Comparison of ENCODE assay signal across 11 cellular contexts in the genomic region with DNA sequence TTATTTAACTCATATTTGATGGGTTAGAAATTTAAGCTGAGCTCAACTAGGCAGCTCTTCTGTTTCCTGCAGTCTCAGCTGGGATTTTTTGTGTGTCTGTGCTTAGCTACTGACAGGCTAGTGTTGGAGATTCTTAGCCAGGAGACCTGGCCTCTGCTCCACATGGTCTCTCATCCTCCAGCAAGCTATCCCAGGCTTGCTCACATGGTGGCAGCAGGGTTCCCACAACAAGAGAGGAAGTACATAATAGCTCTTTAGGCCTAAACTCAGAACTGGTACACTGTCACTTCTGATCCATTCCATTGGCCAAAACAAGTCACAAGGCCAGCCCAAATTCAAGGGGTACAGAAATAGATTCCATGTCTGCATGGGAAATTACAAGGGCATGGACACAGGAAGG.
DNase-seq lines count a peak whose midpoint lies in the region; ATAC-seq and TF ChIP-seq lines count a peak whose summit lies in the region.
"Had no signal": no experiment of that assay in that cellular context is flagged by ENCODE, and none has a peak within 500 bp of the region (broad histone marks: within the 10 kb centered on the region; RNA-seq: fewer than 3 reads in every experiment).

No MANE protein-coding gene starts in this region.

- BruUV-seq in mammary epithelial cell (replicated peaks; lab: Mats Ljungman, UMichigan) (no TSS peak), MCF 10A (replicated peaks; lab: Mats Ljungman, UMichigan) (no TSS peak)

- H3K4me1 ChIP-seq in mammary epithelial cell (ENCODE audit: insufficient read depth, low read length) (no peaks in the 10 kb centered on the region), MM.1S (ENCODE audit: low read length) (no peaks in the 10 kb centered on the region)
- H3K4me1 ChIP-seq: BLaER1 treated with 17β-estradiol and CSF1 and Interleukin-3, amounts not matched to agents 10 nM and 100 nM; breast epithelium had no signal

- no peaks in the 10 kb centered on the region for H3K4me1 Mint-ChIP-seq in MCF 10A (ENCODE audit: insufficient read depth, unreplicated experiment)
- no peaks in the 10 kb centered on the region for H3K4me1 Mint-ChIP-seq in stimulated activated naive B cell treated with anti-CD40 and anti-IgM and Interleukin-4, amounts not matched to agents 10 μg/mL and 1 μg/mL and 100 μg/mL, for 72 hours

- H3K4me3 Mint-ChIP-seq in MCF 10A (ENCODE audit: unreplicated experiment) = no peak overlapping the region
- no peak overlapping the region for H3K4me3 Mint-ChIP-seq in stimulated activated naive B cell treated with anti-CD40 and anti-IgM and Interleukin-4, amounts not matched to agents 10 μg/mL and 1 μg/mL and 100 μg/mL, for 72 hours

- H3K4me3 ChIP-seq in mammary epithelial cell (replicated peaks in 1 of 3; ENCODE audit: insufficient read depth in 1 of 3, low read depth in 2 of 3, low read length in 3 of 3) (no peak overlapping the region), MM.1S (ENCODE audit: low read length) (no peak overlapping the region), astrocyte of the cerebellum (ENCODE audit: low read depth, low read length) (no peak overlapping the region)
- H3K4me3 ChIP-seq: BLaER1 treated with 17β-estradiol and CSF1 and Interleukin-3, amounts not matched to agents 10 nM and 100 nM; breast epithelium had no signal

- H3K9me2 ChIP-seq in MM.1S (replicated peaks; ENCODE audit: insufficient read depth, low read length) = no peaks in the 10 kb centered on the region

- CTCF ChIA-PET in mammary epithelial cell (lab: Charles Lee; ENCODE audit: low non-redundant PET) = interaction anchor here (0.6 kb wide), 1 partner anchor 353 kb away, joined by 6 read pairs; no protein-coding TSS in a partner anchor
- CTCF ChIA-PET in MCF 10A (lab: Yijun Ruan, JAX) = interaction anchor here (0.8 to 1.4 kb wide), 5 partner anchors 96 to 633 kb away, joined by 3 to 5 read pairs (median 3); no protein-coding TSS in a partner anchor

- no peaks in the 10 kb centered on the region for H4K20me1 ChIP-seq in mammary epithelial cell (ENCODE audit: insufficient read depth, low read length)
- H4K20me1 ChIP-seq in MM.1S (ENCODE audit: insufficient read depth, low read length) = no peaks in the 10 kb centered on the region
- H4K20me1 ChIP-seq: BLaER1 treated with 17β-estradiol and CSF1 and Interleukin-3, amounts not matched to agents 10 nM and 100 nM had no signal

- no peaks in the 10 kb centered on the region for H3K27me3 Mint-ChIP-seq in MCF 10A (ENCODE audit: insufficient read depth, unreplicated experiment)
- no peaks in the 10 kb centered on the region for H3K27me3 Mint-ChIP-seq in stimulated activated naive B cell treated with anti-CD40 and anti-IgM and Interleukin-4, amounts not matched to agents 10 μg/mL and 1 μg/mL and 100 μg/mL, for 72 hours

- DNase-seq in mammary epithelial cell (peak; percentile 33), MCF 10A (ENCODE audit: unreplicated experiment) (no peak), MM.1S (no peak), astrocyte of the cerebellum (ENCODE audit: low read depth) (no peak), HuH-7 (ENCODE audit: low spot score) (no peak), DMS153 treated with DMSO at 0.1 percent for 48 hours (lab: John Stamatoyannopoulos, UW; ENCODE audit: unreplicated experiment) (no peak), amygdala (lab: John Stamatoyannopoulos, UW) (no peak)
- DNase-seq in stimulated activated naive B cell treated with anti-CD40 and anti-IgM and Interleukin-4, amounts not matched to agents 10 μg/mL and 1 μg/mL and 100 μg/mL, for 72 hours = peak; percentile 8
- DNase-seq: NCI-H2171 had no signal

- H3K27ac ChIP-seq in mammary epithelial cell (ENCODE audit: insufficient read depth, low read depth, low read length) (no peak overlapping the region), MM.1S (ENCODE audit: low read length) (no peak overlapping the region)
- H3K27ac ChIP-seq: BLaER1 treated with 17β-estradiol and CSF1 and Interleukin-3, amounts not matched to agents 10 nM and 100 nM; breast epithelium had no signal

- POLR2A ChIA-PET in MCF 10A (lab: Yijun Ruan, JAX) = interaction anchor here (0.5 kb wide), 1 partner anchor 620 kb away, joined by 3 read pairs; no protein-coding TSS in a partner anchor

- H3K4me2 ChIP-seq in mammary epithelial cell (ENCODE audit: insufficient read depth, low read depth, low read length) = no peak overlapping the region
- no peak overlapping the region for H3K4me2 ChIP-seq in MM.1S (ENCODE audit: low read depth, low read length)
- H3K4me2 ChIP-seq: BLaER1 treated with 17β-estradiol and CSF1 and Interleukin-3, amounts not matched to agents 10 nM and 100 nM had no signal

- no peaks in the 10 kb centered on the region for H3K9me3 Mint-ChIP-seq in MCF 10A (ENCODE audit: unreplicated experiment)
- peaks cover 4 to 10% of the 10 kb centered on the region in 2 donors for H3K9me3 Mint-ChIP-seq in stimulated activated naive B cell treated with anti-CD40 and anti-IgM and Interleukin-4, amounts not matched to agents 10 μg/mL and 1 μg/mL and 100 μg/mL, for 72 hours

- peak in 1 of 2 donors; percentile 49 for ATAC-seq in stimulated activated naive B cell treated with anti-CD40 and anti-IgM and Interleukin-4, amounts not matched to agents 10 μg/mL and 1 μg/mL and 100 μg/mL, for 72 hours (replicated peaks)

- no peaks in the 10 kb centered on the region for H3K79me2 ChIP-seq in mammary epithelial cell (ENCODE audit: insufficient read depth, low read length)
- no peaks in the 10 kb centered on the region for H3K79me2 ChIP-seq in MM.1S (ENCODE audit: low read length)

- no peaks in the 10 kb centered on the region for H3F3A ChIP-seq in MM.1S (ENCODE audit: insufficient read depth, low read length)

- H3K27ac Mint-ChIP-seq in MCF 10A (ENCODE audit: low read depth, unreplicated experiment) = no peak overlapping the region
- H3K27ac Mint-ChIP-seq in stimulated activated naive B cell treated with anti-CD40 and anti-IgM and Interleukin-4, amounts not matched to agents 10 μg/mL and 1 μg/mL and 100 μg/mL, for 72 hours = no peak overlapping the region

- intact Hi-C loops in mammary epithelial cell (cut with micrococcal nuclease) (loop anchor here (2.0 kb wide), 1 partner anchor 180 kb away; no protein-coding TSS in a partner anchor), MCF 10A (cut with micrococcal nuclease) (loop anchor here (10.0 kb wide), 1 partner anchor 170 kb away; no protein-coding TSS in a partner anchor)

- H3K36me3 Mint-ChIP-seq in MCF 10A (ENCODE audit: insufficient read depth, unreplicated experiment) = no peaks in the 10 kb centered on the region
- no peaks in the 10 kb centered on the region for H3K36me3 Mint-ChIP-seq in stimulated activated naive B cell treated with anti-CD40 and anti-IgM and Interleukin-4, amounts not matched to agents 10 μg/mL and 1 μg/mL and 100 μg/mL, for 72 hours

- H2AFZ ChIP-seq in mammary epithelial cell (ENCODE audit: low read depth, low read length) (no peak overlapping the region), MM.1S (ENCODE audit: low read length) (no peak overlapping the region)

- H3K9me3 ChIP-seq in mammary epithelial cell (replicated peaks; ENCODE audit: insufficient read depth, low read length) (no peaks in the 10 kb centered on the region), MM.1S (replicated peaks; ENCODE audit: insufficient read depth, low read length) (no peaks in the 10 kb centered on the region)

- H3K9ac ChIP-seq in mammary epithelial cell (ENCODE audit: insufficient read depth, low read length) (no peak overlapping the region), MM.1S (ENCODE audit: low read length) (no peak overlapping the region)
- H3K9ac ChIP-seq: BLaER1 treated with 17β-estradiol and CSF1 and Interleukin-3, amounts not matched to agents 10 nM and 100 nM had no signal

- in situ Hi-C loops in mammary epithelial cell (cut with MboI; ENCODE audit: low sequenced_read_pairs in 2 of 2) = no loop called here
- in situ Hi-C loops in astrocyte of the cerebellum (cut with HindIII; ENCODE audit: low sequenced_read_pairs) = no loop called here

- peak; percentile 38 to 41 for TF ChIP-seq CTCF in mammary epithelial cell (conservative IDR thresholded peaks at IDR 0.05 in 1 of 2, IDR thresholded peaks at IDR 0.05 in 1 of 2; ENCODE audit: extremely low read depth in 1 of 2, insufficient read depth in 1 of 2, low read depth in 1 of 2, low read length in 2 of 2)
- no peak for TF ChIP-seq CTCF in MCF 10A (IDR thresholded peaks at IDR 0.05; ENCODE audit: unreplicated experiment)
- TF ChIP-seq CTCF in MM.1S (IDR thresholded peaks at IDR 0.05; ENCODE audit: low read length) = 0 out of 2 replicates have a peak, but pooled peaks have one; percentile 11
- peak; percentile 13 for TF ChIP-seq CTCF in astrocyte of the cerebellum (IDR thresholded peaks at IDR 0.05; ENCODE audit: low read depth, low read length, missing control alignments)

- H3K27me3 ChIP-seq in mammary epithelial cell (ENCODE audit: insufficient read depth, low read length) (no peaks in the 10 kb centered on the region), MM.1S (replicated peaks; ENCODE audit: insufficient read depth, low read length) (no peaks in the 10 kb centered on the region)
- H3K27me3 ChIP-seq: BLaER1 treated with 17β-estradiol and CSF1 and Interleukin-3, amounts not matched to agents 10 nM and 100 nM; breast epithelium had no signal

- dilution Hi-C loops in mammary epithelial cell (cut with HindIII; ENCODE audit: low sequenced_read_pairs) = no loop called here

- H3K36me3 ChIP-seq in mammary epithelial cell (ENCODE audit: insufficient read depth, low read length) (no peaks in the 10 kb centered on the region), MM.1S (replicated peaks; ENCODE audit: insufficient read depth, low read length) (no peaks in the 10 kb centered on the region)
- H3K36me3 ChIP-seq: BLaER1 treated with 17β-estradiol and CSF1 and Interleukin-3, amounts not matched to agents 10 nM and 100 nM; breast epithelium had no signal

Comparison
In these comparisons a context has a peak if more than half of its experiments do, and no peak if none do; other contexts are left out.
1. DNase-seq: peak in mammary epithelial cell (single experiment) and stimulated activated naive B cell treated with anti-CD40 and anti-IgM and Interleukin-4, amounts not matched to agents 10 μg/mL and 1 μg/mL and 100 μg/mL, for 72 hours (single experiment); none in MCF 10A (single experiment), MM.1S (single experiment), astrocyte of the cerebellum (single experiment), HuH-7 (single experiment), DMS153 treated with DMSO at 0.1 percent for 48 hours (single experiment) and amygdala (0 of 56).